8 cellular contexts compared by ENCODE assay signal in the genomic region with DNA sequence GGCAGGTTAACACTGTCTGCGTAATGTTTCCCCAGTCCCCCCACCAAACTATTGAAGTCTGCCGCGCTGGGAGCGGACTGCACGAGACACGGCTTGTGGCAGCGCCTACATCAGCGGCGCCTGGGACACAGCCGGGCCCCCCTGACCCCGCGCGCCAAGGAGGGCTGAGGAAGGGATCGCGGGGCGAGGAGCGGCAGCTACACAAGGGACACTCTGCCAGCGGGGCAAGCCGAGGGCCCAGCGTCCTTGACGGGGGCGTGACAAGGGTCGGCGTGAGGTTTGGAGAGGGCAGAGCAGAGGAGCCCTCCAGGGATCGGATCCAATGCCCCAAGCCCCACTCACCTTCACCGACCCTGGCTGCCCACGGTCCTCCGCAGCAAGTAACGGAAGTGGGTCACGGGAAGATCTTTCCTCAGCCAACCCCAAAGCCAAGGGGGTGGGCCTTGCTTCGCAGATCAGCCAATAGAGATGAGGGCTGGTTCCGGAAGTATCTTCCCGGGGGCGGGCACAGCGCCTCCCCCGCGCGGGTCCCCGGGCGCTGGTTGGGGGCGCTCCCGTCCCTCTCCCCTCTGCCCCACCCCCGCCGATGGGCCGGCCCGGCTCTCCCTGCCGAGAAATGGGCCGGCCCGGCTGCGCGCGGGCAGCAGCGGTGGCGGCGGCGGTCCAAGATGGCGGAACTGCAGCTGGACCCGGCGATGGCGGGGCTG. TPM values are rescaled to one million over a fixed set of nuclear protein-coding genes. Genes with fewer than 3 reads are reported as not detected.
DNase-seq lines count a peak whose midpoint lies in the region; ATAC-seq and TF ChIP-seq lines count a peak whose summit lies in the region.

Gene ATP5PD, minus strand, starts transcription at position 387 of the 707 bp plus-strand sequence. CDS start 4,319 bp downstream, outside the sequence.
A gene with protein sequence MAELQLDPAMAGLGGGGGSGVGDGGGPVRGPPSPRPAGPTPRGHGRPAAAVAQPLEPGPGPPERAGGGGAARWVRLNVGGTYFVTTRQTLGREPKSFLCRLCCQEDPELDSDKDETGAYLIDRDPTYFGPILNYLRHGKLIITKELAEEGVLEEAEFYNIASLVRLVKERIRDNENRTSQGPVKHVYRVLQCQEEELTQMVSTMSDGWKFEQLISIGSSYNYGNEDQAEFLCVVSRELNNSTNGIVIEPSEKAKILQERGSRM (plus strand): TSS at position 643 of the 707 bp plus-strand sequence. CDS start 26 bp downstream, at position 669.

- peaks cover 4 to 5% of the 10 kb centered on the region in 2 donors for H3K36me3 ChIP-seq in esophagus (ENCODE audit: control insufficient read depth in 2 of 2, insufficient read depth in 2 of 2, low read length in 1 of 2)
- peaks cover 7% of the 10 kb centered on the region for H3K36me3 ChIP-seq in muscle layer of colon (ENCODE audit: insufficient read depth, low read length)

- peak within 1 kb of the TSS; percentile 98 to 99 for H3K27ac ChIP-seq in esophagus (ENCODE audit: low read depth in 2 of 2, low read length in 1 of 2)
- H3K27ac ChIP-seq in muscle layer of colon (ENCODE audit: low read depth, low read length) = peak within 1 kb of the TSS; percentile 97

- peak within 1 kb of the TSS; percentile 83 to 100 for H3K4me3 ChIP-seq in esophagus (ENCODE audit: low read depth in 1 of 2, low read length in 2 of 2)
- peak within 1 kb of the TSS; percentile 80 to 93 for H3K4me3 ChIP-seq in muscle layer of colon (ENCODE audit: low read depth in 1 of 2, low read length in 2 of 2)

- in situ Hi-C loops in KBM-7 (cut with MboI; ENCODE audit: low pct_unique_long_range_greater_than_20kb, low sequenced_read_pairs) = no loop called here

- peak; percentile 89 for DNase-seq in DMS153 treated with DMSO at 0.1 percent for 48 hours (lab: John Stamatoyannopoulos, UW; ENCODE audit: unreplicated experiment)
- DNase-seq in KBM-7 = peak; percentile 97
- DNase-seq in activated T-cell treated with anti-CD3 and anti-CD28 coated beads, Interleukin-2, amount 50 U/mL, for 4 hours = peak; percentile 93
- peak; percentile 89 for DNase-seq in stimulated activated CD8-positive, alpha-beta memory T cell treated with anti-CD3 and anti-CD28 coated beads, Interleukin-7, amount 100 ng/mL, for 24 hours (ENCODE audit: low read depth)

- no peaks in the 10 kb centered on the region for H3K27me3 ChIP-seq in esophagus (ENCODE audit: control insufficient read depth in 1 of 2, insufficient read depth in 2 of 2, low read length in 2 of 2)
- no peaks in the 10 kb centered on the region for H3K27me3 ChIP-seq in muscle layer of colon (ENCODE audit: control insufficient read depth in 1 of 2, insufficient read depth in 2 of 2, low read length in 2 of 2)

- H3K9me3 Mint-ChIP-seq in activated T-cell treated with anti-CD3 and anti-CD28 coated beads, Interleukin-2, amount 50 U/mL, for 4 hours = no peaks in the 10 kb centered on the region

- peak within 1 kb of the TSS; percentile 82 for H3K9ac ChIP-seq in muscle layer of colon (ENCODE audit: low read length)

- peaks cover 8% of the 10 kb centered on the region for H3K36me3 Mint-ChIP-seq in activated T-cell treated with anti-CD3 and anti-CD28 coated beads, Interleukin-2, amount 50 U/mL, for 4 hours (ENCODE audit: insufficient read depth)

- WGBS in esophagus, 2 donors = 0% methylated on average over 46 to 60 of the region's 60 CpGs

- H3K4me1 ChIP-seq in esophagus (ENCODE audit: control insufficient read depth in 2 of 2, insufficient read depth in 2 of 2, low read length in 1 of 2) (peaks cover 0 to 2% of the 10 kb centered on the region in 2 donors), muscle layer of colon (ENCODE audit: insufficient read depth, low read length) (peaks cover 16% of the 10 kb centered on the region)

- peak; percentile 86 for ATAC-seq in GM21717 (IDR thresholded peaks at IDR 0.05; ENCODE audit: unreplicated experiment)
- ATAC-seq in activated T-cell treated with anti-CD3 and anti-CD28 coated beads, Interleukin-2, amount 50 U/mL, for 4 hours = peak; percentile 94 to 95

- H3K27me3 Mint-ChIP-seq in activated T-cell treated with anti-CD3 and anti-CD28 coated beads, Interleukin-2, amount 50 U/mL, for 4 hours (ENCODE audit: low read depth) = no peaks in the 10 kb centered on the region

- H3K4me3 Mint-ChIP-seq in activated T-cell treated with anti-CD3 and anti-CD28 coated beads, Interleukin-2, amount 50 U/mL, for 4 hours = peak within 1 kb of the TSS; percentile 98

- peaks cover 45% of the 10 kb centered on the region for H3K4me1 Mint-ChIP-seq in activated T-cell treated with anti-CD3 and anti-CD28 coated beads, Interleukin-2, amount 50 U/mL, for 4 hours (ENCODE audit: low read depth)

- H3K9me3 ChIP-seq in esophagus (ENCODE audit: control insufficient read depth in 2 of 2, insufficient read depth in 1 of 2, low read depth in 1 of 2, low read length in 1 of 2) = no peaks in the 10 kb centered on the region
- H3K9me3 ChIP-seq in muscle layer of colon (ENCODE audit: low read length) = no peaks in the 10 kb centered on the region

TF ChIP-seq in PFSK-1, 5 proteins besides CTCF, POLR2A, EP300 and RAD21:
- TF ChIP-seq TAF1 (IDR thresholded peaks at IDR 0.05; ENCODE audit: borderline replicate concordance, insufficient read depth, low read length) (peak; percentile 89), FOXP2 (optimal IDR thresholded peaks at IDR 0.05; ENCODE audit: borderline replicate concordance, extremely low read depth, extremely low read length, insufficient read depth) (peak; percentile 46), SIN3A (IDR thresholded peaks at IDR 0.05; ENCODE audit: borderline replicate concordance, insufficient read depth, low read length) (no peak), POLR2AphosphoS5 (IDR thresholded peaks at IDR 0.05; ENCODE audit: low read depth, low read length) (peak; percentile 99)
- TF ChIP-seq, protein P1, sequence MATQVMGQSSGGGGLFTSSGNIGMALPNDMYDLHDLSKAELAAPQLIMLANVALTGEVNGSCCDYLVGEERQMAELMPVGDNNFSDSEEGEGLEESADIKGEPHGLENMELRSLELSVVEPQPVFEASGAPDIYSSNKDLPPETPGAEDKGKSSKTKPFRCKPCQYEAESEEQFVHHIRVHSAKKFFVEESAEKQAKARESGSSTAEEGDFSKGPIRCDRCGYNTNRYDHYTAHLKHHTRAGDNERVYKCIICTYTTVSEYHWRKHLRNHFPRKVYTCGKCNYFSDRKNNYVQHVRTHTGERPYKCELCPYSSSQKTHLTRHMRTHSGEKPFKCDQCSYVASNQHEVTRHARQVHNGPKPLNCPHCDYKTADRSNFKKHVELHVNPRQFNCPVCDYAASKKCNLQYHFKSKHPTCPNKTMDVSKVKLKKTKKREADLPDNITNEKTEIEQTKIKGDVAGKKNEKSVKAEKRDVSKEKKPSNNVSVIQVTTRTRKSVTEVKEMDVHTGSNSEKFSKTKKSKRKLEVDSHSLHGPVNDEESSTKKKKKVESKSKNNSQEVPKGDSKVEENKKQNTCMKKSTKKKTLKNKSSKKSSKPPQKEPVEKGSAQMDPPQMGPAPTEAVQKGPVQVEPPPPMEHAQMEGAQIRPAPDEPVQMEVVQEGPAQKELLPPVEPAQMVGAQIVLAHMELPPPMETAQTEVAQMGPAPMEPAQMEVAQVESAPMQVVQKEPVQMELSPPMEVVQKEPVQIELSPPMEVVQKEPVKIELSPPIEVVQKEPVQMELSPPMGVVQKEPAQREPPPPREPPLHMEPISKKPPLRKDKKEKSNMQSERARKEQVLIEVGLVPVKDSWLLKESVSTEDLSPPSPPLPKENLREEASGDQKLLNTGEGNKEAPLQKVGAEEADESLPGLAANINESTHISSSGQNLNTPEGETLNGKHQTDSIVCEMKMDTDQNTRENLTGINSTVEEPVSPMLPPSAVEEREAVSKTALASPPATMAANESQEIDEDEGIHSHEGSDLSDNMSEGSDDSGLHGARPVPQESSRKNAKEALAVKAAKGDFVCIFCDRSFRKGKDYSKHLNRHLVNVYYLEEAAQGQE (IDR thresholded peaks at IDR 0.05; ENCODE audit: insufficient read depth in 1 of 2, low read depth in 2 of 2, low read length in 2 of 2) = peak in 1 of 2 experiments; percentile 42; a peak in 1 of 4 replicates

RNA-seq across cellular contexts. Expression of gene ATP5PD, which starts in this region (rescaled TPM):
- 256 TPM for polyA plus RNA-seq in PFSK-1 (2012; ENCODE audit: insufficient read length, low read depth)
- total RNA-seq in activated T-cell treated with anti-CD3 and anti-CD28 coated beads, Interleukin-2, amount 50 U/mL, for 4 hours = 100 to 1,000 TPM; 128 to 158 (median 147) TPM
- 100 to 1,000 TPM; 465 to 697 TPM for polyA plus RNA-seq in esophagus

RNA-seq across cellular contexts. Expression of the second gene that starts in this region (rescaled TPM):
- polyA plus RNA-seq in PFSK-1 (2012; ENCODE audit: insufficient read length, low read depth) = 28.0 TPM
- total RNA-seq in activated T-cell treated with anti-CD3 and anti-CD28 coated beads, Interleukin-2, amount 50 U/mL, for 4 hours = 10 to 100 TPM; 18.5 to 23.9 (median 22.2) TPM
- 10 to 100 TPM in 1 of 2 donors, 1 to 10 TPM in 1; 10.0 to 11.5 TPM for polyA plus RNA-seq in esophagus

Comparison
In these comparisons a context has a peak if more than half of its experiments do, and no peak if none do; other contexts are left out.
1. Peak in every context shown above with its lines: DNase-seq, ATAC-seq, H3K4me3 ChIP-seq and H3K27ac ChIP-seq.